26 cellular contexts compared by ENCODE assay signal in genomic region chr22:26185190-26185589, GRCh38.
"Had no signal": no experiment of that assay in that cellular context is flagged by ENCODE, and none has a peak within 500 bp of the region (broad histone marks: within the 10 kb centered on the region; RNA-seq: fewer than 3 reads in every experiment).

No MANE protein-coding gene starts in this region.

- ATAC-seq: stimulated activated effector memory CD8-positive, alpha-beta T cell treated with anti-CD3 and anti-CD28 coated beads, Interleukin-12 subunit alpha, Interleukin-12 subunit beta, amount 100 ng/mL, for 72 hours; stimulated activated memory B cell treated with anti-CD40 and anti-IgM and Interleukin-4, amounts not matched to agents 10 μg/mL and 1 μg/mL and 100 μg/mL, for 72 hours; stimulated activated naive B cell treated with anti-CD40 and anti-IgM and Interleukin-4, amounts not matched to agents 10 μg/mL and 1 μg/mL and 100 μg/mL, for 72 hours; stimulated activated naive CD8-positive, alpha-beta T cell treated with anti-CD3 and anti-CD28 coated beads, Interleukin-15, amount 100 ng/mL, for 72 hours; stimulated activated naive CD8-positive, alpha-beta T cell treated with anti-CD3 and anti-CD28 coated beads, Interleukin-15, Interleukin-2, amounts not matched to agents 100 U/mL and 50 U/mL, for 24 hours; upper lobe of right lung had no signal

- H3K27ac ChIP-seq: stomach, suprapubic skin, testis, thoracic aorta, thyroid gland, tibial artery, tibial nerve, transverse colon, upper lobe of left lung, upper lobe of right lung, uterus, vagina had no signal

- H3K36me3 ChIP-seq: stomach, suprapubic skin, thoracic aorta, thyroid gland, tibial artery, tibial nerve, transverse colon, upper lobe of left lung, upper lobe of right lung, uterus, vagina had no signal

- H3K4me3 ChIP-seq: stomach, suprapubic skin, testis, thoracic aorta, thyroid gland, tibial artery, tibial nerve, transverse colon, upper lobe of left lung, upper lobe of right lung, uterus, vagina had no signal

- H3K4me1 ChIP-seq: stomach, suprapubic skin, testis, thyroid gland, tibial artery, tibial nerve, transverse colon, upper lobe of left lung, upper lobe of right lung, uterus, vagina had no signal

- DNase-seq: stimulated activated CD4-positive, alpha-beta T cell treated with anti-CD3 and anti-CD28 coated beads, Interleukin-2, amount 100 ng/mL, for 48 hours; stimulated activated CD4-positive, alpha-beta T cell treated with anti-CD3 and anti-CD28 coated beads, Interleukin-4, amount 100 ng/mL, for 1 hour; stimulated activated CD4-positive, alpha-beta T cell treated with anti-CD3 and anti-CD28 coated beads, Interleukin-4, amount 100 ng/mL, for 24 hours; stimulated activated CD4-positive, alpha-beta T cell treated with anti-CD3 and anti-CD28 coated beads, Interleukin-4, amount 100 ng/mL, for 4 hours; stimulated activated CD8-positive, alpha-beta memory T cell treated with anti-CD3 and anti-CD28 coated beads, Interleukin-4, amount 100 ng/mL, for 48 hours; stimulated activated naive B cell treated with anti-CD40 and anti-IgM and Interleukin-4, amounts not matched to agents 10 μg/mL and 1 μg/mL and 100 μg/mL, for 72 hours; stimulated activated naive CD4-positive, alpha-beta T cell; stimulated activated naive CD4-positive, alpha-beta T cell treated with Interleukin-2 at 50 U/mL for 16 hours; stimulated activated naive CD8-positive, alpha-beta T cell treated with anti-CD3 and anti-CD28 coated beads, Interleukin-15, amount 100 ng/mL, for 72 hours; stimulated activated naive CD8-positive, alpha-beta T cell treated with anti-CD3 and anti-CD28 coated beads, Interleukin-15, Interleukin-2, amounts not matched to agents 100 U/mL and 50 U/mL, for 24 hours; stomach; substantia nigra; testis; thyroid gland; tibial artery; transverse colon; trophoblast cell; upper lobe of left lung; upper lobe of right lung; uterus had no signal

- H3K9me3 ChIP-seq: suprapubic skin, testis, thoracic aorta, thyroid gland, tibial artery, tibial nerve, transverse colon, upper lobe of left lung, upper lobe of right lung, uterus, vagina had no signal

- H3K27me3 ChIP-seq: testis, thyroid gland, tibial nerve, upper lobe of left lung, uterus, vagina had no signal
